In the genomic region with DNA sequence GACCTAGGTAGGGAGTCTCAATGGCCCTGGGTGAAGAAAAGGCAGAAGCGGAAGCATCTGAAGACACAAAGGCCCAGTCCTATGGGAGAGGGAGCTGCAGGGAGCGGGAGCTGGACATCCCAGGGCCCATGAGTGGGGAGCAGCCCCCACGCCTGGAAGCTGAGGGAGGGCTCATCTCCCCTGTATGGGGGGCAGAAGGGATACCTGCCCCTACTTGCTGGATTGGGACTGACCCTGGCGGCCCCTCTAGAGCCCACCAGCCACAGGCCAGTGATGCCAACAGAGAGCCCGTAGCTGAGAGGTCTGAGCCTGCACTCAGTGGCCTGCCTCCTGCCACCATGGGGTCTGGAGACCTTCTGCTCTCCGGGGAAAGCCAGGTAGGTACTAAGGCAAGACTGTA, we compare ENCODE assay signal across 12 cellular contexts. TPM values are rescaled to one million over a fixed set of nuclear protein-coding genes. Genes with fewer than 3 reads are reported as not detected.
DNase-seq lines count a peak whose midpoint lies in the region; ATAC-seq and TF ChIP-seq lines count a peak whose summit lies in the region.
"Had no signal": no experiment of that assay in that cellular context is flagged by ENCODE, and none has a peak within 500 bp of the region (broad histone marks: within the 10 kb centered on the region; RNA-seq: fewer than 3 reads in every experiment).

No MANE protein-coding gene starts in this region.

- H3K27me3 ChIP-seq in BLaER1 treated with 17β-estradiol and CSF1 and Interleukin-3, amounts not matched to agents 10 nM and 100 nM = no peaks in the 10 kb centered on the region
- H3K27me3 ChIP-seq in Loucy (ENCODE audit: insufficient read depth, low read length, poor library complexity, severe bottlenecking) (no peaks in the 10 kb centered on the region), sigmoid colon (no peaks in the 10 kb centered on the region)

- no peaks in the 10 kb centered on the region for H3K9me3 ChIP-seq in BLaER1 treated with 17β-estradiol and CSF1 and Interleukin-3, amounts not matched to agents 10 nM and 100 nM (replicated peaks in 1 of 11)
- H3K9me3 ChIP-seq in Loucy (ENCODE audit: insufficient read depth, low read depth, low read length) = no peaks in the 10 kb centered on the region
- H3K9me3 ChIP-seq in sigmoid colon = no peaks in the 10 kb centered on the region

- H3K4me3 ChIP-seq in BLaER1 treated with 17β-estradiol and CSF1 and Interleukin-3, amounts not matched to agents 10 nM and 100 nM = no peak overlapping the region; a peak in 2 of 20 replicates
- H3K4me3 ChIP-seq in Loucy (ENCODE audit: low read length, poor library complexity, severe bottlenecking) (no peak overlapping the region), sigmoid colon (no peak overlapping the region), foreskin fibroblast (ENCODE audit: low read depth in 1 of 2, low read length in 2 of 2) (no peak overlapping the region)

- peaks cover 39 to 53% (median 51%) of the 10 kb centered on the region in 11 experiments for H3K36me3 ChIP-seq in BLaER1 treated with 17β-estradiol and CSF1 and Interleukin-3, amounts not matched to agents 10 nM and 100 nM
- H3K36me3 ChIP-seq in Loucy (ENCODE audit: insufficient read depth, low read length) = peaks cover 48% of the 10 kb centered on the region; the same call in 1 of the 2 replicates
- H3K36me3 ChIP-seq in sigmoid colon = peaks cover 5 to 30% (median 11%) of the 10 kb centered on the region in 4 donors

- H3K27ac ChIP-seq in BLaER1 treated with 17β-estradiol and CSF1 and Interleukin-3, amounts not matched to agents 10 nM and 100 nM = peak overlapping the region; percentile 43 to 76 (median 63)
- H3K27ac ChIP-seq in sigmoid colon = peak overlapping the region; percentile 44 to 69 (median 56)

- peaks cover 64% of the 10 kb centered on the region for H3K4me1 Mint-ChIP-seq in dendritic cell treated with granulocyte-macrophage colony-stimulating factor and Interleukin-4, amounts not matched to agents 40 ng/mL and 50 ng/mL, for 4 days (ENCODE audit: low read depth)

- no peak for TF ChIP-seq CTCF in Loucy (conservative IDR thresholded peaks at IDR 0.05; ENCODE audit: low read length)
- no peak for TF ChIP-seq CTCF in sigmoid colon (IDR thresholded peaks at IDR 0.05)
- TF ChIP-seq CTCF in foreskin fibroblast (IDR thresholded peaks at IDR 0.05; ENCODE audit: low read depth, low read length) = no peak

- peak overlapping the region in 9 of 11 experiments; percentile 1 to 60 (median 36); a peak in 8 of 22 replicates for H3K9ac ChIP-seq in BLaER1 treated with 17β-estradiol and CSF1 and Interleukin-3, amounts not matched to agents 10 nM and 100 nM
- peak overlapping the region; percentile 25 for H3K9ac ChIP-seq in Loucy (ENCODE audit: low read depth, low read length, poor library complexity, severe bottlenecking)

- intact Hi-C loops in dendritic cell treated with granulocyte-macrophage colony-stimulating factor and Interleukin-4, amounts not matched to agents 40 ng/mL and 50 ng/mL, for 4 days (cut with micrococcal nuclease) = loop anchor here (5.0 to 10.0 kb wide), 3 partner anchors 98 to 505 kb away; a partner anchor contains a TSS
- intact Hi-C loops in sigmoid colon (cut with DNase I) = loop anchor here (10.0 kb wide), 1 partner anchor 365 kb away; a partner anchor contains a TSS

- peaks cover 61% of the 10 kb centered on the region for H3K36me3 Mint-ChIP-seq in dendritic cell treated with granulocyte-macrophage colony-stimulating factor and Interleukin-4, amounts not matched to agents 40 ng/mL and 50 ng/mL, for 4 days (ENCODE audit: low read depth)
- H3K36me3 Mint-ChIP-seq: immature natural killer cell had no signal

- H3K27ac Mint-ChIP-seq in dendritic cell treated with granulocyte-macrophage colony-stimulating factor and Interleukin-4, amounts not matched to agents 40 ng/mL and 50 ng/mL, for 4 days = peak overlapping the region; percentile 56

- no peak for TF ChIP-seq EP300 in sigmoid colon (IDR thresholded peaks at IDR 0.05)

- H3K9me3 Mint-ChIP-seq in dendritic cell treated with granulocyte-macrophage colony-stimulating factor and Interleukin-4, amounts not matched to agents 40 ng/mL and 50 ng/mL, for 4 days = no peaks in the 10 kb centered on the region

- peak overlapping the region; percentile 68 to 95 (median 82) for H3K4me2 ChIP-seq in BLaER1 treated with 17β-estradiol and CSF1 and Interleukin-3, amounts not matched to agents 10 nM and 100 nM
- H3K4me2 ChIP-seq in Loucy (ENCODE audit: low read depth, low read length, poor library complexity, severe bottlenecking) = no peak overlapping the region

- no peaks in the 10 kb centered on the region for H3K9me2 ChIP-seq in Loucy (replicated peaks; ENCODE audit: low read depth, low read length)

- DNase-seq in sigmoid colon = no peak
- no peak for DNase-seq in foreskin fibroblast
- no peak for DNase-seq in DMS153 treated with DMSO at 0.1 percent for 48 hours (lab: John Stamatoyannopoulos, UW; ENCODE audit: unreplicated experiment)
- DNase-seq in NCI-H345 treated with DMSO at 0.1 percent for 48 hours (lab: John Stamatoyannopoulos, UW; ENCODE audit: unreplicated experiment) = no peak
- DNase-seq: erythroblast, immature natural killer cell, NCI-H187, T-helper 1 cell had no signal

- WGBS in sigmoid colon, 2 donors = 88 to 96% methylated on average over 6 of the region's 6 CpGs

- no peak for ATAC-seq in GM19324 (IDR thresholded peaks at IDR 0.05; ENCODE audit: low FRiP score, unreplicated experiment)

- peaks cover 10 to 72% (median 52%) of the 10 kb centered on the region in 11 experiments for H4K20me1 ChIP-seq in BLaER1 treated with 17β-estradiol and CSF1 and Interleukin-3, amounts not matched to agents 10 nM and 100 nM
- H4K20me1 ChIP-seq in Loucy (ENCODE audit: insufficient read depth, low read length, poor library complexity, severe bottlenecking) = no peaks in the 10 kb centered on the region

- H3K4me1 ChIP-seq in BLaER1 treated with 17β-estradiol and CSF1 and Interleukin-3, amounts not matched to agents 10 nM and 100 nM = peaks cover 65 to 77% (median 68%) of the 10 kb centered on the region in 10 experiments
- H3K4me1 ChIP-seq in Loucy (ENCODE audit: insufficient read depth, low read length, poor library complexity, severe bottlenecking) (peaks cover 3% of the 10 kb centered on the region), sigmoid colon (peaks cover 0 to 75% (median 65%) of the 10 kb centered on the region in 4 donors)

- no peak overlapping the region for H2AFZ ChIP-seq in Loucy (ENCODE audit: low read length)

- no peaks in the 10 kb centered on the region; the same call in 1 of the 2 replicates for H3K79me2 ChIP-seq in Loucy (ENCODE audit: insufficient read depth, low read length)

- no peaks in the 10 kb centered on the region for H3K27me3 Mint-ChIP-seq in dendritic cell treated with granulocyte-macrophage colony-stimulating factor and Interleukin-4, amounts not matched to agents 40 ng/mL and 50 ng/mL, for 4 days

- H3F3A ChIP-seq in Loucy (ENCODE audit: low read depth) = no peaks in the 10 kb centered on the region

- no peak for TF ChIP-seq POLR2A in sigmoid colon (IDR thresholded peaks at IDR 0.05)

- H3K4me3 Mint-ChIP-seq in dendritic cell treated with granulocyte-macrophage colony-stimulating factor and Interleukin-4, amounts not matched to agents 40 ng/mL and 50 ng/mL, for 4 days = no peak overlapping the region
- H3K4me3 Mint-ChIP-seq: immature natural killer cell had no signal

RNA-seq across cellular contexts. Expression of a gene that starts 13.2 kb away (rescaled TPM):
- total RNA-seq in sigmoid colon = 10 to 100 TPM; 24.4 to 32.1 (median 28.6) TPM
- 1 to 10 TPM; 1.6 to 6.9 (median 4.2) TPM for polyA plus RNA-seq in sigmoid colon
